In the genomic region with DNA sequence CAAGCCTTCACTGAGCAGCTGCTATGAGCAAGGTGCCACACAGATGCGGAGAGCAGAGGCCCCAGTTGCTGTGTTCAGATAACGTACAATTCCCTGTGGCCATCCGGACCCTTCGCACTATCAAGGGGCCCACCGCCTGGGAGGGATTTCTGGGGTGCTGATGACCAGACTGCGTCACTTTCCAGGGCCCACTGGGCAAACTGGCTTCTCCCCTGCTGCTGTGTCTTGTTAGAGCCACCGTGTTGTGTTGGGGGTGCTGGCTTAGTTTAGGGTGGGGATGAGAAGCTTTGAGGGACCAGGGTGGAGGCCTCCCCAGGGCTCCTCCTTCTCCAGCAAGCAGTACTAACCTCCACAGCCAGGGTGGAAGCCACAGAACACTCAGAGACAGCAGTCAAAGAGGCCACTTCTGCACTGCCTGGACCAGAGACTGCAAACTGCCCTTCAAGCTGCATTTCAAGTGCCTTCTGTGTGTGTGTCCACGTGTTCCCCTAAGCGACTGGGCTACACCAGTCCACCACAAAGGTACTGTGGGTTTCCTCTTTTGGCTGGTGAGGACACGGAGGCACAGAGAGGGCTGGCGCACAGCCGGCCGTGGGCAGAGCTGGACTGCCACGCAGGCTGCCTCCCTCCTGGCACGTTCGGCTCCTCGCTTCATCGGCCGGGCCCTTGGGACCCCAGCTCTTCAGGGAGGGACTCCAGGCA, we compare ENCODE assay signal across 2 cellular contexts.
TF ChIP-seq lines count a peak whose summit lies in the region.

No MANE protein-coding gene starts in this region.

TF ChIP-seq in IMR-90, 13 proteins besides CTCF, POLR2A, EP300 and RAD21:
- TF ChIP-seq, protein P1, sequence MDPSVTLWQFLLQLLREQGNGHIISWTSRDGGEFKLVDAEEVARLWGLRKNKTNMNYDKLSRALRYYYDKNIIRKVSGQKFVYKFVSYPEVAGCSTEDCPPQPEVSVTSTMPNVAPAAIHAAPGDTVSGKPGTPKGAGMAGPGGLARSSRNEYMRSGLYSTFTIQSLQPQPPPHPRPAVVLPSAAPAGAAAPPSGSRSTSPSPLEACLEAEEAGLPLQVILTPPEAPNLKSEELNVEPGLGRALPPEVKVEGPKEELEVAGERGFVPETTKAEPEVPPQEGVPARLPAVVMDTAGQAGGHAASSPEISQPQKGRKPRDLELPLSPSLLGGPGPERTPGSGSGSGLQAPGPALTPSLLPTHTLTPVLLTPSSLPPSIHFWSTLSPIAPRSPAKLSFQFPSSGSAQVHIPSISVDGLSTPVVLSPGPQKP (IDR thresholded peaks at IDR 0.05; ENCODE audit: borderline replicate concordance, low read depth, low read length) = no peak
- TF ChIP-seq SMC3 (IDR thresholded peaks at IDR 0.05; ENCODE audit: low read depth, low read length) = no peak
- no peak for TF ChIP-seq CEBPB (IDR thresholded peaks at IDR 0.05; ENCODE audit: low read depth, low read length)
- TF ChIP-seq RCOR1 (IDR thresholded peaks at IDR 0.05; ENCODE audit: insufficient replicate concordance, low read length) = no peak
- TF ChIP-seq, protein P2, sequence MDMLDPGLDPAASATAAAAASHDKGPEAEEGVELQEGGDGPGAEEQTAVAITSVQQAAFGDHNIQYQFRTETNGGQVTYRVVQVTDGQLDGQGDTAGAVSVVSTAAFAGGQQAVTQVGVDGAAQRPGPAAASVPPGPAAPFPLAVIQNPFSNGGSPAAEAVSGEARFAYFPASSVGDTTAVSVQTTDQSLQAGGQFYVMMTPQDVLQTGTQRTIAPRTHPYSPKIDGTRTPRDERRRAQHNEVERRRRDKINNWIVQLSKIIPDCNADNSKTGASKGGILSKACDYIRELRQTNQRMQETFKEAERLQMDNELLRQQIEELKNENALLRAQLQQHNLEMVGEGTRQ (IDR thresholded peaks at IDR 0.05; ENCODE audit: low read depth, low read length) = no peak
- TF ChIP-seq NFE2L2 (IDR thresholded peaks at IDR 0.05; ENCODE audit: low read depth, low read length) = no peak
- TF ChIP-seq CHD1 (IDR thresholded peaks at IDR 0.05; ENCODE audit: low read depth, low read length) = no peak
- no peak for TF ChIP-seq BHLHE40 (IDR thresholded peaks at IDR 0.05; ENCODE audit: low read depth, low read length)

TF ChIP-seq in H1, 55 proteins besides CTCF, POLR2A, EP300 and RAD21:
- no peak for TF ChIP-seq ASH2L (IDR thresholded peaks at IDR 0.05; ENCODE audit: low read length)
